1 cellular context compared by ENCODE assay signal in the genomic region with DNA sequence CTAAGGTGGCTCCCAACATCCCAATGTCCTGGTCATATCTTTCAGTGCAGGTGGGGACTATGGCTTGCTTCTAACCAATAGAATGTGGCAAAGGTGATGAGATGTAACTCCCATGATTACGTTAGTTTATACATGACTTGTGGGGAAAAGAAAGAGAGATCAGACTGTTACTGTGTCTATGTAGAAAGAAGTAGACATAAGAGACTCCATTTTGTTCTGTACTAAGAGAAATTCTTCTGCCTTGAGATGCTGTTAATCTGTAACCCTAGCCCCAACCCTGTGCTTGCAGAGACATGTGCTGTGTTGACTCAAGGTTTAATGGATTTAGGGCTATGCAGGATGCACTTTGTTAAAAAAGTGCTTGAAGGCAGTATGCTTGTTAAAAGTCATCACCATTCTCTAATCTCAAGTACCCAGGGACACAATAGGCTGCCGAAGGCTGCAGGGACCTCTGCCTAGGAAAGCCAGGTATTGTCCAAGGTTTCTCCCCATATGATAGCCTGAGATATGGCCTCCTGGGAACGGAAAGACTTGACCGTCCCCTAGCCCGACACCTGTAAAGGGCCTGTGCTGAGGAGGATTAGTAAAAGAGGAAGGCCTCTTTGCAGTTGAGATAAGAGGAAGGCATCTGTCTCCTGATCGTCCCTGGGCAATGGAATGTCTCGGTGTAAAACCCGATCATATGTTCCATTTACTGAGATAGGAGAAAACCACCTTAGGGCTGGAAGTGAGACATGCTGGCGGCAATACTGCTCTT. TPM values are rescaled to one million over a fixed set of nuclear protein-coding genes. Genes with fewer than 3 reads are reported as not detected.
"Had no signal": no experiment of that assay in that cellular context is flagged by ENCODE, and none has a peak within 500 bp of the region (broad histone marks: within the 10 kb centered on the region; RNA-seq: fewer than 3 reads in every experiment).

No MANE protein-coding gene starts in this region.

RNA-seq across cellular contexts. Expression of gene SMIM10, which starts 39.6 kb away (rescaled TPM):
- total RNA-seq: naive thymus-derived CD8-positive, alpha-beta T cell had no signal
